Comparison of ENCODE assay signal across 21 cellular contexts in the genomic region with DNA sequence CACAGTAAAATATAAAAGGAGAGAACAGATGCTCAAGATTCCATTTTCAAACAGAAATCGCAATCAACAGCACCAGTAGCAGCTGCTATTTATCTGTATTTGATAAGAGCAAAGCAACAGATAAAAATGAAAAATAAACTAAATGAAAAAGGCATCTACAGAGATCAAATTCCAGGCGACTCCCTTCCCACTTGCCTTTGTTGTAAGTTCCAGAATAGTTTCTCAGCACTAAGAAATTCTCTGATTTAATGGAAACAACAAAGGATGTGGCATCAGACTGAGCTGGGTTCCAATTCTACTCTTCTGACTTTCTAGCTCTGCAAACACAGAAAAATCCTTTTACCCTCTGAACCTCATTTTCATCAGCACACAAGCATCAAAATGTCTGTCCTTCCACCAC.
"Had no signal": no experiment of that assay in that cellular context is flagged by ENCODE, and none has a peak within 500 bp of the region (broad histone marks: within the 10 kb centered on the region; RNA-seq: fewer than 3 reads in every experiment).

No MANE protein-coding gene starts in this region.

- H3K9me3 ChIP-seq: left ventricle myocardium inferior, ovary, psoas muscle, right atrium auricular region, stomach, suprapubic skin, tibial nerve had no signal

- H3K4me3 ChIP-seq: left ventricle myocardium inferior, ovary, psoas muscle, right atrium auricular region, skin epidermis, stomach, suprapubic skin, tibial nerve had no signal

- H3K27me3 ChIP-seq: ovary, right atrium auricular region, stomach, suprapubic skin, tibial nerve had no signal

- DNase-seq: activated B cell treated with CpG ODN at 0.5 μM for 24 hours; activated CD4-positive, alpha-beta T cell treated with anti-CD3 and anti-CD28 coated beads for 4 hours; activated CD4-positive, alpha-beta T cell treated with anti-CD3 and anti-CD28 coated beads, Interleukin-2, amount 50 U/mL, for 48 hours; activated CD8-positive, alpha-beta memory T cell treated with anti-CD3 and anti-CD28 coated beads, Interleukin-2, amount 50 U/mL, for 48 hours; activated naive CD4-positive, alpha-beta T cell; activated T-cell treated with anti-CD3 and anti-CD28 coated beads, Interleukin-2, amount 50 U/mL, for 4 hours; amniotic stem cell; effector CD4-positive, alpha-beta T cell; foreskin melanocyte; left ventricle myocardium inferior; natural killer cell; ovary; psoas muscle; stimulated activated CD4-positive, alpha-beta T cell treated with anti-CD3 and anti-CD28 coated beads, Interleukin-2, amount 100 ng/mL, for 24 hours; stomach had no signal

- ATAC-seq: activated T-cell treated with anti-CD3 and anti-CD28 coated beads, Interleukin-2, amount 50 U/mL, for 4 hours; esophagus mucosa; natural killer cell; psoas muscle; stimulated activated memory B cell treated with anti-CD40 and anti-IgM and Interleukin-4, amounts not matched to agents 10 μg/mL and 1 μg/mL and 100 μg/mL, for 72 hours had no signal

- H3K36me3 ChIP-seq: left ventricle myocardium inferior, ovary, right atrium auricular region, stomach, suprapubic skin, tibial nerve had no signal

- H3K27ac ChIP-seq: left ventricle myocardium inferior, ovary, psoas muscle, right atrium auricular region, skin epidermis, stomach, suprapubic skin had no signal

- H3K4me1 ChIP-seq: left ventricle myocardium inferior, psoas muscle, right atrium auricular region, suprapubic skin had no signal
